In the genomic region with DNA sequence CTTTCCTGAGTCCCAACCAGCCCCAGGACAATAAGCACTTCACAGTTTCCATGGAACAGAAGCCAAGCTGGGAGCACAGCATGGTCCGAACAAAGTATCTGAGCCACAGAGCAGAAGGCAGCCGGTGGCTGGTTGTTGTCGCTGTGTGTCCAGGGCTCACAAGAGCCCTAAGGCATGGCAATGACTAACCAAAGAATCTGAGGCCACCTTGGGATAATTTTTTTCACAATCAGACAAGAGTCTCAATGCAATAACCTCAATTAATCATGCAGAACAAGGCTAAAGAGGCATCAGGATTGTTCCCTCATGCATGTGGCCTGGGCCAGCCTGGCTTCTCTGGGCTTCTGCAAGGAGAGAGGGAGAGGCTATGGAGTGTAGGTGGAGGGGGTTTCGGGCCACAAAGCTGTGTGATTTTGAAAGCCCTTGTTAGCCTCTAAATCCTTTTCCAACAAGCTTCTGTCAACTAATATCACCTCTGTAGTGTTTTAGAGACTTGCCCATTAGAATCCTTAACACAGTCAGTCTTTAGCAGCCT, we compare ENCODE assay signal across 1 cellular context.
TF ChIP-seq lines count a peak whose summit lies in the region.

No MANE protein-coding gene starts in this region.

TF ChIP-seq in IMR-90, 13 proteins besides CTCF, POLR2A, EP300 and RAD21:
- no peak for TF ChIP-seq RCOR1 (IDR thresholded peaks at IDR 0.05; ENCODE audit: insufficient replicate concordance, low read length)
- TF ChIP-seq, protein P1, sequence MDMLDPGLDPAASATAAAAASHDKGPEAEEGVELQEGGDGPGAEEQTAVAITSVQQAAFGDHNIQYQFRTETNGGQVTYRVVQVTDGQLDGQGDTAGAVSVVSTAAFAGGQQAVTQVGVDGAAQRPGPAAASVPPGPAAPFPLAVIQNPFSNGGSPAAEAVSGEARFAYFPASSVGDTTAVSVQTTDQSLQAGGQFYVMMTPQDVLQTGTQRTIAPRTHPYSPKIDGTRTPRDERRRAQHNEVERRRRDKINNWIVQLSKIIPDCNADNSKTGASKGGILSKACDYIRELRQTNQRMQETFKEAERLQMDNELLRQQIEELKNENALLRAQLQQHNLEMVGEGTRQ (IDR thresholded peaks at IDR 0.05; ENCODE audit: low read depth, low read length), result no peak
- TF ChIP-seq SMC3 (IDR thresholded peaks at IDR 0.05; ENCODE audit: low read depth, low read length), result no peak
- TF ChIP-seq FOS (IDR thresholded peaks at IDR 0.05; ENCODE audit: low read depth, low read length), result no peak
- TF ChIP-seq, protein P2, sequence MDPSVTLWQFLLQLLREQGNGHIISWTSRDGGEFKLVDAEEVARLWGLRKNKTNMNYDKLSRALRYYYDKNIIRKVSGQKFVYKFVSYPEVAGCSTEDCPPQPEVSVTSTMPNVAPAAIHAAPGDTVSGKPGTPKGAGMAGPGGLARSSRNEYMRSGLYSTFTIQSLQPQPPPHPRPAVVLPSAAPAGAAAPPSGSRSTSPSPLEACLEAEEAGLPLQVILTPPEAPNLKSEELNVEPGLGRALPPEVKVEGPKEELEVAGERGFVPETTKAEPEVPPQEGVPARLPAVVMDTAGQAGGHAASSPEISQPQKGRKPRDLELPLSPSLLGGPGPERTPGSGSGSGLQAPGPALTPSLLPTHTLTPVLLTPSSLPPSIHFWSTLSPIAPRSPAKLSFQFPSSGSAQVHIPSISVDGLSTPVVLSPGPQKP (IDR thresholded peaks at IDR 0.05; ENCODE audit: borderline replicate concordance, low read depth, low read length), result no peak
- no peak for TF ChIP-seq BHLHE40 (IDR thresholded peaks at IDR 0.05; ENCODE audit: low read depth, low read length)
- no peak for TF ChIP-seq MAFK (IDR thresholded peaks at IDR 0.05; ENCODE audit: low read depth, low read length)
- TF ChIP-seq NFE2L2 (IDR thresholded peaks at IDR 0.05; ENCODE audit: low read depth, low read length), result no peak
- no peak for TF ChIP-seq RFX5 (IDR thresholded peaks at IDR 0.05; ENCODE audit: low read depth, low read length)
- TF ChIP-seq MAZ (IDR thresholded peaks at IDR 0.05; ENCODE audit: borderline replicate concordance, low read depth, low read length), result no peak
- TF ChIP-seq CHD1 (IDR thresholded peaks at IDR 0.05; ENCODE audit: low read depth, low read length), result no peak
- TF ChIP-seq MXI1 (IDR thresholded peaks at IDR 0.05; ENCODE audit: borderline replicate concordance, low read depth, low read length), result no peak
- TF ChIP-seq CEBPB (IDR thresholded peaks at IDR 0.05; ENCODE audit: low read depth, low read length), result no peak
